In the genomic region with DNA sequence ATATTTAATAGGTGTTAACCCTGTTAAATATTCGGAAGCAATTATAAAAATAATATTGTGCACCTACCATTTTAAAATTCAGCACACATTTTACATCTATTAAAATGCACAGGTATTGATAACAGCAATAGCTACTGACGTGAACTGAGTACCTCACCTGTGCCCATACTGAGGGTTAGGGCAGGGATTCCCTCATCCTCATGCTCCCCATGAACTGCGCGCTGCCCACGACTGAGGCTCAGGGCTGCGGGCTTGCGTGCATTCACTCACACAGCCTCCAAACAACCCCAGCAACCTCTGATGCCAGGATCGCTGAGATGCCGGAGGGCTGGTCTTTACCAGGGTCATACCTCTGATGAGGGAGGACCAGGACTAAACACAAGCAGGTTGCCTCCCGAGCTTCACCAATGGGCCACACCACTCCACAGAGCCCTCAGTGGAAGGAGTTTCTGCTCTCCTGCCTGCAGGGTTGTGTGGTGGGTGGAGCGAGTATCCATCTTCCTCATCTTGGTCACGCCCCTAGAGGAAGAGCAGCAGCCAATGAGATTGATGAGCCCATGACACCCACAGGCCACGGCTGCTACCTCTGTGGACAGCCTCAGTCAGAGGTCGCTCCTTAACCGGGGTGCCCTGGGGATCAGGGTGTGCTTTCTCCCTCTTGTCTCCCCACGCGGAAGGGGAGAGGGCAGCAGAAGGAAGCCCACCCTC, we compare ENCODE assay signal across 25 cellular contexts.
DNase-seq lines count a peak whose midpoint lies in the region; ATAC-seq, FAIRE-seq and TF ChIP-seq lines count a peak whose summit lies in the region.
"Had no signal": no experiment of that assay in that cellular context is flagged by ENCODE, and none has a peak within 500 bp of the region (broad histone marks: within the 10 kb centered on the region; RNA-seq: fewer than 3 reads in every experiment).

No MANE protein-coding gene starts in this region.

- H3K27ac ChIP-seq in H9 (ENCODE audit: insufficient read length, low read depth, low read length) = no peak overlapping the region
- no peak overlapping the region for H3K27ac ChIP-seq in GM12878 (ENCODE audit: control insufficient read depth, insufficient read depth)
- no peak overlapping the region for H3K27ac ChIP-seq in tibial nerve
- H3K27ac ChIP-seq: brain microvascular endothelial cell, left ventricle myocardium inferior, neutrophil had no signal

- H3K4me1 Mint-ChIP-seq in H9 = 0 out of 4 replicates have a peak, but pooled peaks cover 0 to 2% of the 10 kb centered on the region in 2 experiments
- H3K4me1 Mint-ChIP-seq in progenitor cell of endocrine pancreas (ENCODE audit: low read depth) = no peaks in the 10 kb centered on the region

- DNase-seq in H9 (peak; percentile 49), NOMO-1 treated with DMSO at 0.1 percent for 48 hours (lab: John Stamatoyannopoulos, UW; ENCODE audit: unreplicated experiment) (peak; percentile 89), GM12878 (ENCODE audit: low read depth, low spot score) (no peak), progenitor cell of endocrine pancreas (ENCODE audit: low spot score, unreplicated experiment) (no peak), NCI-H2029 treated with DMSO at 0.1 percent for 48 hours (lab: John Stamatoyannopoulos, UW) (no peak), tibial nerve (ENCODE audit: low spot score in 2 of 2) (no peak), NCI-H748 treated with DMSO at 0.1 percent for 48 hours (lab: John Stamatoyannopoulos, UW) (no peak)
- DNase-seq: activated CD4-positive, alpha-beta T cell treated with anti-CD3 and anti-CD28 coated beads for 48 hours; activated naive CD4-positive, alpha-beta T cell treated with Interleukin-2 at 50 U/mL for 16 hours; activated T-cell treated with anti-CD3 and anti-CD28 coated beads, Interleukin-2, amount 50 U/mL, for 4 hours; brain microvascular endothelial cell; CD8-positive, alpha-beta T cell; HCEC 1CT; KBM-7; left ventricle myocardium inferior; MM.1S; NCI-H510A treated with DMSO at 0.1 percent for 48 hours; NK-92 treated with Interleukin-12 subunit alpha and Interleukin-12 subunit beta, amount 100 ng/mL, for 24 hours; stimulated activated CD8-positive, alpha-beta memory T cell treated with anti-CD3 and anti-CD28 coated beads, Interleukin-4, amount 100 ng/mL, for 48 hours; T-helper 2 cell; trophoblast cell had no signal

- no peak overlapping the region for H3K56ac ChIP-seq in H9 (ENCODE audit: insufficient read length, low read depth, low read length)

- H3K79me2 ChIP-seq in H9 (ENCODE audit: insufficient read depth, low read length) (no peaks in the 10 kb centered on the region), GM12878 (ENCODE audit: control insufficient read depth, insufficient read depth, low read length) (no peaks in the 10 kb centered on the region)

- H2AFZ ChIP-seq in H9 (ENCODE audit: low read length) (no peak overlapping the region), GM12878 (ENCODE audit: control insufficient read depth, low read depth, low read length) (no peak overlapping the region)

- no peak overlapping the region for H2BK20ac ChIP-seq in H9 (ENCODE audit: low read depth, low read length, poor library complexity, severe bottlenecking)

- H3K27me3 Mint-ChIP-seq in H9 (ENCODE audit: low read depth) = no peaks in the 10 kb centered on the region; the same call in none of the 2 replicates
- no peaks in the 10 kb centered on the region for H3K27me3 Mint-ChIP-seq in progenitor cell of endocrine pancreas

- no peak overlapping the region for H3K4ac ChIP-seq in H9 (ENCODE audit: low read depth, low read length)

- FAIRE-seq in GM12878 (lab: Jason Lieb, UNC) = no peak
- FAIRE-seq: islet of Langerhans had no signal

- H4K8ac ChIP-seq in H9 (replicated peaks; ENCODE audit: insufficient read length, low read depth, low read length) = no peak overlapping the region

- ATAC-seq in GM12878 (peak; percentile 41; the same call in 2 of the 3 replicates), GM18861 (IDR thresholded peaks at IDR 0.05; ENCODE audit: unreplicated experiment) (no peak)
- ATAC-seq: activated T-cell treated with anti-CD3 and anti-CD28 coated beads, Interleukin-2, amount 50 U/mL, for 4 hours; CD8-positive, alpha-beta T cell; SK-N-SH treated with all-trans-retinoic acid at 6 μM for 48 hours had no signal

- no peaks in the 10 kb centered on the region for H3K27me3 ChIP-seq in H9 (ENCODE audit: insufficient read depth, low read length)
- no peaks in the 10 kb centered on the region for H3K27me3 ChIP-seq in GM12878 (replicated peaks in 1 of 2; ENCODE audit: control insufficient read depth in 2 of 2, insufficient read depth in 2 of 2, low read length in 1 of 2)
- H3K27me3 ChIP-seq in tibial nerve = no peaks in the 10 kb centered on the region
- H3K27me3 ChIP-seq: brain microvascular endothelial cell, neutrophil had no signal

- TF ChIP-seq POLR2A in GM12878 (IDR thresholded peaks at IDR 0.05; ENCODE audit: low read depth, low read length) (no peak), tibial nerve (IDR thresholded peaks at IDR 0.05) (no peak)

- SMC1A ChIA-PET in GM12878 (lab: Charles Lee; ENCODE audit: uncharacterized antibody, unreplicated experiment) = no interaction called here

- TF ChIP-seq EP300 in GM12878 (IDR thresholded peaks at IDR 0.05; ENCODE audit: borderline replicate concordance in 1 of 2, control insufficient read depth in 1 of 2, low read depth in 2 of 2, low read length in 2 of 2) = no peak
- no peak for TF ChIP-seq EP300 in tibial nerve (IDR thresholded peaks at IDR 0.05)

- intact Hi-C loops in GM12878 (cut with micrococcal nuclease; ENCODE audit: unreplicated experiment) = no loop called here

- no peak overlapping the region for H2BK120ac ChIP-seq in H9 (ENCODE audit: low read depth, low read length, poor library complexity, severe bottlenecking)

- no peak overlapping the region for H4K5ac ChIP-seq in H9 (ENCODE audit: insufficient read length, low read depth, low read length)

- H3K4me2 ChIP-seq in H9 (ENCODE audit: insufficient read depth, insufficient read length, low read length) = no peak overlapping the region
- H3K4me2 ChIP-seq in GM12878 (ENCODE audit: control insufficient read depth, insufficient read depth) = no peak overlapping the region

- H2BK15ac ChIP-seq in H9 (ENCODE audit: low read depth, low read length) = no peak overlapping the region

- H3K9me3 ChIP-seq in H9 (ENCODE audit: control insufficient read depth, low read depth, low read length) (no peaks in the 10 kb centered on the region), GM12878 (replicated peaks; ENCODE audit: control insufficient read depth, insufficient read depth, low read length) (no peaks in the 10 kb centered on the region), tibial nerve (no peaks in the 10 kb centered on the region)
- H3K9me3 ChIP-seq: left ventricle myocardium inferior, neutrophil had no signal

- H3K9ac ChIP-seq in H9 (ENCODE audit: extremely low read depth, insufficient read length, low read length) = no peak overlapping the region
- no peak overlapping the region for H3K9ac ChIP-seq in GM12878 (ENCODE audit: control insufficient read depth, insufficient read depth, low read length)

- in situ Hi-C loops in GM12878 (cut with MboI) = no loop called here

- H3K9me3 Mint-ChIP-seq in H9 (no peaks in the 10 kb centered on the region), progenitor cell of endocrine pancreas (ENCODE audit: low read depth) (peaks cover 4% of the 10 kb centered on the region)
- H3K9me3 Mint-ChIP-seq: activated T-cell treated with anti-CD3 and anti-CD28 coated beads, Interleukin-2, amount 50 U/mL, for 4 hours; CD8-positive, alpha-beta T cell had no signal

- BruUV-seq in GM12878 (replicated peaks; lab: Mats Ljungman, UMichigan) = no TSS peak

- H3K23me2 ChIP-seq in H9 (ENCODE audit: insufficient read length, low read depth, low read length, poor library complexity, severe bottlenecking) = no peaks in the 10 kb centered on the region

- TF ChIP-seq RAD21 in GM12878 (IDR thresholded peaks at IDR 0.05; ENCODE audit: insufficient read depth, low read depth, low read length) = no peak

- no peak overlapping the region for H3K18ac ChIP-seq in H9 (ENCODE audit: insufficient read length, low read depth, low read length)

- no peak overlapping the region for H4K91ac ChIP-seq in H9 (ENCODE audit: insufficient read length, low read depth, low read length)

- H3K79me1 ChIP-seq in H9 (ENCODE audit: insufficient read depth, low read depth, low read length, poor library complexity, severe bottlenecking) = no peaks in the 10 kb centered on the region

- no peak overlapping the region; the same call in 1 of the 2 replicates for H3K14ac ChIP-seq in H9 (ENCODE audit: insufficient read depth, low read length)

- no peak overlapping the region for H2BK5ac ChIP-seq in H9 (ENCODE audit: insufficient read length, low read length)

- peaks cover 0 to 3% (median 0%) of the 10 kb centered on the region in 3 experiments; a peak in 1 of 7 replicates for H3K36me3 Mint-ChIP-seq in H9 (ENCODE audit: insufficient read depth in 1 of 3, low read depth in 3 of 3)
- no peaks in the 10 kb centered on the region for H3K36me3 Mint-ChIP-seq in progenitor cell of endocrine pancreas (ENCODE audit: insufficient read depth)
- H3K36me3 Mint-ChIP-seq: CD8-positive, alpha-beta T cell had no signal

- RAD21 ChIA-PET in GM12878 (lab: Charles Lee; ENCODE audit: unreplicated experiment) = no interaction called here

- no peak overlapping the region for H2AK5ac ChIP-seq in H9 (ENCODE audit: insufficient read length, low read length)

- POLR2A ChIA-PET in GM12878 (lab: Charles Lee) = no interaction called here

- H3K4me3 Mint-ChIP-seq in H9 (no peak overlapping the region), progenitor cell of endocrine pancreas (ENCODE audit: low read depth) (no peak overlapping the region)
- H3K4me3 Mint-ChIP-seq: activated T-cell treated with anti-CD3 and anti-CD28 coated beads, Interleukin-2, amount 50 U/mL, for 4 hours; CD8-positive, alpha-beta T cell had no signal

- H3K23ac ChIP-seq in H9 (ENCODE audit: insufficient read length, low read depth, low read length) = no peak overlapping the region

- TF ChIP-seq CTCF in H9 (conservative IDR thresholded peaks at IDR 0.05) (no peak), GM12878 (IDR thresholded peaks at IDR 0.05 in 2 of 3, conservative IDR thresholded peaks at IDR 0.05 in 1 of 3; ENCODE audit: control insufficient read depth in 2 of 3, extremely low read depth in 1 of 3, insufficient read depth in 1 of 3, low read depth in 3 of 3, low read length in 3 of 3) (no peak), progenitor cell of endocrine pancreas (IDR thresholded peaks at IDR 0.05; ENCODE audit: unreplicated experiment) (no peak), tibial nerve (IDR thresholded peaks at IDR 0.05) (no peak)

- no peaks in the 10 kb centered on the region for H4K20me1 ChIP-seq in H9 (ENCODE audit: control insufficient read depth, insufficient read depth, insufficient read length)
- no peaks in the 10 kb centered on the region for H4K20me1 ChIP-seq in GM12878 (ENCODE audit: control insufficient read depth, insufficient read depth)

- CTCF ChIA-PET in GM12878 (lab: Yijun Ruan, JAX) = no interaction called here

- no peaks in the 10 kb centered on the region for H3K4me1 ChIP-seq in H9 (ENCODE audit: insufficient read depth, low read length)
- H3K4me1 ChIP-seq in GM12878 (ENCODE audit: control insufficient read depth, insufficient read depth, low read length) = no peaks in the 10 kb centered on the region
- H3K4me1 ChIP-seq in tibial nerve = no peaks in the 10 kb centered on the region
- H3K4me1 ChIP-seq: left ventricle myocardium inferior had no signal

- H3K27ac Mint-ChIP-seq in H9 = no peak overlapping the region
- peak overlapping the region; percentile 49 for H3K27ac Mint-ChIP-seq in progenitor cell of endocrine pancreas
- H3K27ac Mint-ChIP-seq: CD8-positive, alpha-beta T cell had no signal

- WGBS in H9 (ENCODE audit: extremely low coverage, insufficient read length, low lambda C conversion rate) = no CpG with 5 or more reads among the region's 17 CpGs
- WGBS in GM12878 (ENCODE audit: insufficient coverage, insufficient replicate concordance, low lambda C conversion rate, missing lambda C conversion rate) = 52% methylated on average over 17 of the region's 17 CpGs
- 90 to 94% methylated on average over 15 to 17 of the region's 17 CpGs for WGBS in tibial nerve, 2 donors

- no peak overlapping the region for H2BK12ac ChIP-seq in H9 (ENCODE audit: insufficient read length, low read depth, low read length)

- no peak overlapping the region for H3K4me3 ChIP-seq in GM12878
- no peak overlapping the region for H3K4me3 ChIP-seq in tibial nerve
- H3K4me3 ChIP-seq: left ventricle myocardium inferior had no signal

- H3K36me3 ChIP-seq in GM12878 (ENCODE audit: control insufficient read depth in 2 of 2, insufficient read depth in 2 of 2, low read length in 1 of 2) (no peaks in the 10 kb centered on the region), tibial nerve (no peaks in the 10 kb centered on the region)
- H3K36me3 ChIP-seq: brain microvascular endothelial cell, left ventricle myocardium inferior, neutrophil had no signal

- no peak overlapping the region for H3T11ph ChIP-seq in H9 (ENCODE audit: low read length)

Comparison
In these comparisons a context has a peak if more than half of its experiments do, and no peak if none do; other contexts are left out.
1. DNase-seq: peak in H9 (single experiment) and NOMO-1 treated with DMSO at 0.1 percent for 48 hours (single experiment); none in GM12878 (single experiment), progenitor cell of endocrine pancreas (single experiment), NCI-H2029 treated with DMSO at 0.1 percent for 48 hours (single experiment), tibial nerve (0 of 2) and NCI-H748 treated with DMSO at 0.1 percent for 48 hours (single experiment).